ENCODE assay signal across 27 cellular contexts in genomic region chr18:78378403-78378802, GRCh38.
"Had no signal": no experiment of that assay in that cellular context is flagged by ENCODE, and none has a peak within 500 bp of the region (broad histone marks: within the 10 kb centered on the region; RNA-seq: fewer than 3 reads in every experiment).

No MANE protein-coding gene starts in this region.

- H3K27me3 ChIP-seq: pancreas, right atrium auricular region, testis, thyroid gland, transverse colon, upper lobe of left lung, vagina had no signal

- H3K36me3 Mint-ChIP-seq: immature natural killer cell; naive thymus-derived CD4-positive, alpha-beta T cell; natural killer cell treated with Interleukin-12 subunit alpha and Interleukin-12 subunit beta and Interleukin-15 and Interleukin-18, amount 100 ng/mL, for 72 hours; stimulated activated naive B cell treated with anti-CD40 and anti-IgM and Interleukin-4, amounts not matched to agents 10 μg/mL and 1 μg/mL and 100 μg/mL, for 72 hours had no signal

- H3K4me3 Mint-ChIP-seq: immature natural killer cell; naive thymus-derived CD4-positive, alpha-beta T cell; natural killer cell treated with Interleukin-12 subunit alpha and Interleukin-12 subunit beta and Interleukin-15 and Interleukin-18, amount 100 ng/mL, for 72 hours; stimulated activated naive B cell treated with anti-CD40 and anti-IgM and Interleukin-4, amounts not matched to agents 10 μg/mL and 1 μg/mL and 100 μg/mL, for 72 hours had no signal

- H3K27me3 Mint-ChIP-seq: stimulated activated naive B cell treated with anti-CD40 and anti-IgM and Interleukin-4, amounts not matched to agents 10 μg/mL and 1 μg/mL and 100 μg/mL, for 72 hours had no signal

- ATAC-seq: mucosa of descending colon; naive thymus-derived CD4-positive, alpha-beta T cell; pancreas; psoas muscle; sciatic nerve; stimulated activated naive B cell treated with anti-CD40 and anti-IgM and Interleukin-4, amounts not matched to agents 10 μg/mL and 1 μg/mL and 100 μg/mL, for 72 hours; stimulated activated naive CD8-positive, alpha-beta T cell treated with anti-CD3 and anti-CD28 coated beads, Interleukin-15, Interleukin-2, amounts not matched to agents 100 U/mL and 50 U/mL, for 24 hours had no signal

- H3K4me1 ChIP-seq: left ventricle myocardium inferior, pancreas, psoas muscle, right atrium auricular region, stomach, testis, thyroid gland, transverse colon, upper lobe of left lung, vagina had no signal

- DNase-seq: hippocampal formation; immature natural killer cell; kidney; left ventricle myocardium inferior; midbrain; mucosa of descending colon; naive thymus-derived CD4-positive, alpha-beta T cell; pancreas; posterior cingulate gyrus; psoas muscle; stimulated activated CD4-positive, alpha-beta T cell treated with anti-CD3 and anti-CD28 coated beads, Interleukin-12 subunit alpha, Interleukin-12 subunit beta, amount 100 ng/mL, for 4 hours; stimulated activated CD4-positive, alpha-beta T cell treated with anti-CD3 and anti-CD28 coated beads, Interleukin-15, amount 100 ng/mL, for 24 hours; stimulated activated CD4-positive, alpha-beta T cell treated with anti-CD3 and anti-CD28 coated beads, Interleukin-2, amount 100 ng/mL, for 24 hours; stimulated activated CD4-positive, alpha-beta T cell treated with anti-CD3 and anti-CD28 coated beads, Interleukin-4, amount 100 ng/mL, for 1 hour; stimulated activated naive B cell treated with anti-CD40 and anti-IgM and Interleukin-4, amounts not matched to agents 10 μg/mL and 1 μg/mL and 100 μg/mL, for 72 hours; stimulated activated naive CD8-positive, alpha-beta T cell treated with anti-CD3 and anti-CD28 coated beads, Interleukin-15, Interleukin-2, amounts not matched to agents 100 U/mL and 50 U/mL, for 24 hours; stomach; testis; thyroid gland; transverse colon; upper lobe of left lung had no signal

- H3K9me3 Mint-ChIP-seq: natural killer cell treated with Interleukin-12 subunit alpha and Interleukin-12 subunit beta and Interleukin-15 and Interleukin-18, amount 100 ng/mL, for 72 hours had no signal

- H3K4me1 Mint-ChIP-seq: immature natural killer cell; naive thymus-derived CD4-positive, alpha-beta T cell had no signal

- H3K9me3 ChIP-seq: left ventricle myocardium inferior, pancreas, psoas muscle, right atrium auricular region, stomach, testis, thyroid gland, transverse colon, upper lobe of left lung, vagina had no signal

- H3K27ac Mint-ChIP-seq: immature natural killer cell; naive thymus-derived CD4-positive, alpha-beta T cell; natural killer cell treated with Interleukin-12 subunit alpha and Interleukin-12 subunit beta and Interleukin-15 and Interleukin-18, amount 100 ng/mL, for 72 hours; stimulated activated naive B cell treated with anti-CD40 and anti-IgM and Interleukin-4, amounts not matched to agents 10 μg/mL and 1 μg/mL and 100 μg/mL, for 72 hours had no signal

- H3K27ac ChIP-seq: left ventricle myocardium inferior, pancreas, psoas muscle, right atrium auricular region, skin epidermis, stomach, testis, thyroid gland, transverse colon, upper lobe of left lung, vagina had no signal

- H3K4me3 ChIP-seq: left ventricle myocardium inferior, lung, mucosa of descending colon, pancreas, psoas muscle, right atrium auricular region, skin epidermis, stomach, testis, thyroid gland, transverse colon, upper lobe of left lung, vagina had no signal

- H3K36me3 ChIP-seq: left ventricle myocardium inferior, pancreas, right atrium auricular region, stomach, thyroid gland, transverse colon, upper lobe of left lung, vagina had no signal
